In genomic region chr2:1639086-1639858, GRCh38 we compare ENCODE assay signal across 30 cellular contexts.
"Had no signal": no experiment of that assay in that cellular context is flagged by ENCODE, and none has a peak within 500 bp of the region (broad histone marks: within the 10 kb centered on the region; RNA-seq: fewer than 3 reads in every experiment).

No MANE protein-coding gene starts in this region.

- H3K27me3 ChIP-seq: right lobe of liver, suprapubic skin, tibial artery, upper lobe of right lung had no signal

- H3K27me3 Mint-ChIP-seq: activated CD4-positive, alpha-beta memory T cell treated with anti-CD3 and anti-CD28 coated beads, Interleukin-2, amount 10 ng/mL, durations not matched to agents 7 days and 5 days; activated CD4-positive, alpha-beta T cell treated with anti-CD3 and anti-CD28 coated beads, Interleukin-2, amount 10 ng/mL, durations not matched to agents 7 days and 5 days; activated T-cell treated with anti-CD3 and anti-CD28 coated beads, Interleukin-2, amount 50 U/mL, for 24 hours; dendritic cell treated with granulocyte-macrophage colony-stimulating factor and Interleukin-4, amounts not matched to agents 40 ng/mL and 50 ng/mL, for 4 days had no signal

- DNase-seq: activated CD4-positive, alpha-beta memory T cell treated with anti-CD3 and anti-CD28 coated beads, Interleukin-2, amount 10 ng/mL, durations not matched to agents 7 days and 5 days; activated CD4-positive, alpha-beta T cell treated with anti-CD3 and anti-CD28 coated beads, Interleukin-2, amount 10 ng/mL, durations not matched to agents 7 days and 5 days; activated CD4-positive, CD25-positive, alpha-beta regulatory T cell treated with anti-CD3 and anti-CD28 coated beads, Interleukin-2, amount 50 U/mL, for 72 hours; activated CD8-positive, alpha-beta memory T cell treated with anti-CD3 and anti-CD28 coated beads, Interleukin-2, amount 50 U/mL, for 48 hours; activated gamma-delta T cell treated with Interleukin-2 at 50 U/mL for 16 hours; activated naive CD4-positive, alpha-beta T cell treated with anti-CD3 and anti-CD28 coated beads, Interleukin-2, amount 50 U/mL, for 16 hours; activated T-cell treated with anti-CD3 and anti-CD28 coated beads, Interleukin-2, amount 50 U/mL, for 24 hours; amygdala; central memory CD4-positive, alpha-beta T cell; esophagus squamous epithelium; foreskin melanocyte; heart right ventricle; left ventricle myocardium inferior; mammary epithelial cell; naive thymus-derived CD8-positive, alpha-beta T cell; right lobe of liver; small intestine; stimulated activated CD4-positive, alpha-beta T cell treated with anti-CD3 and anti-CD28 coated beads, Interleukin-1b, Interleukin-23, amount 100 ng/mL, for 48 hours; stimulated activated CD4-positive, alpha-beta T cell treated with anti-CD3 and anti-CD28 coated beads, Interleukin-4, amount 100 ng/mL, for 4 hours; stimulated activated CD8-positive, alpha-beta memory T cell treated with anti-CD3 and anti-CD28 coated beads, Interleukin-4, amount 100 ng/mL, for 48 hours; stimulated activated naive CD4-positive, alpha-beta T cell; T-helper 17 cell; tibial artery; upper lobe of right lung had no signal

- H3K9me3 ChIP-seq: esophagus squamous epithelium, heart right ventricle, left ventricle myocardium inferior, right lobe of liver, suprapubic skin, tibial artery, upper lobe of right lung had no signal

- ATAC-seq: activated T-helper 17 cell treated with anti-CD3 and anti-CD28 coated beads, Interleukin-2, amount 50 U/mL, for 72 hours; heart right ventricle; naive thymus-derived CD8-positive, alpha-beta T cell; right lobe of liver; T-helper 17 cell; upper lobe of right lung had no signal

- H3K36me3 ChIP-seq: right lobe of liver had no signal

- H3K4me1 ChIP-seq: esophagus squamous epithelium, right lobe of liver, suprapubic skin had no signal

- H3K27ac ChIP-seq: epithelial cell of prostate, esophagus squamous epithelium, heart right ventricle, left ventricle myocardium inferior, right lobe of liver, suprapubic skin, tibial artery, upper lobe of right lung had no signal

- H3K4me1 Mint-ChIP-seq: activated CD4-positive, alpha-beta memory T cell treated with anti-CD3 and anti-CD28 coated beads, Interleukin-2, amount 10 ng/mL, durations not matched to agents 7 days and 5 days; activated CD4-positive, alpha-beta T cell treated with anti-CD3 and anti-CD28 coated beads, Interleukin-2, amount 10 ng/mL, durations not matched to agents 7 days and 5 days; activated T-helper 17 cell treated with anti-CD3 and anti-CD28 coated beads, Interleukin-2, amount 50 U/mL, for 72 hours; naive thymus-derived CD8-positive, alpha-beta T cell; T-helper 17 cell had no signal

- H3K4me3 ChIP-seq: esophagus squamous epithelium, heart right ventricle, left ventricle myocardium inferior, right lobe of liver, suprapubic skin, tibial artery, upper lobe of right lung had no signal

- H3K27ac Mint-ChIP-seq: activated CD4-positive, alpha-beta memory T cell treated with anti-CD3 and anti-CD28 coated beads, Interleukin-2, amount 10 ng/mL, durations not matched to agents 7 days and 5 days; activated CD4-positive, alpha-beta T cell treated with anti-CD3 and anti-CD28 coated beads, Interleukin-2, amount 10 ng/mL, durations not matched to agents 7 days and 5 days; activated T-cell treated with anti-CD3 and anti-CD28 coated beads, Interleukin-2, amount 50 U/mL, for 24 hours; activated T-helper 17 cell treated with anti-CD3 and anti-CD28 coated beads, Interleukin-2, amount 50 U/mL, for 72 hours; dendritic cell treated with granulocyte-macrophage colony-stimulating factor and Interleukin-4, amounts not matched to agents 40 ng/mL and 50 ng/mL, for 4 days; mesothelial cell of epicardium; naive thymus-derived CD8-positive, alpha-beta T cell; T-helper 17 cell had no signal

- H3K4me3 Mint-ChIP-seq: activated CD4-positive, alpha-beta memory T cell treated with anti-CD3 and anti-CD28 coated beads, Interleukin-2, amount 10 ng/mL, durations not matched to agents 7 days and 5 days; activated CD4-positive, alpha-beta T cell treated with anti-CD3 and anti-CD28 coated beads, Interleukin-2, amount 10 ng/mL, durations not matched to agents 7 days and 5 days; activated T-cell treated with anti-CD3 and anti-CD28 coated beads, Interleukin-2, amount 50 U/mL, for 24 hours; activated T-helper 17 cell treated with anti-CD3 and anti-CD28 coated beads, Interleukin-2, amount 50 U/mL, for 72 hours; dendritic cell treated with granulocyte-macrophage colony-stimulating factor and Interleukin-4, amounts not matched to agents 40 ng/mL and 50 ng/mL, for 4 days; mesothelial cell of epicardium; naive thymus-derived CD8-positive, alpha-beta T cell; neural crest cell; T-helper 17 cell had no signal

- H3K36me3 Mint-ChIP-seq: naive thymus-derived CD8-positive, alpha-beta T cell had no signal

- H3K9me3 Mint-ChIP-seq: activated CD4-positive, alpha-beta memory T cell treated with anti-CD3 and anti-CD28 coated beads, Interleukin-2, amount 10 ng/mL, durations not matched to agents 7 days and 5 days; activated CD4-positive, alpha-beta T cell treated with anti-CD3 and anti-CD28 coated beads, Interleukin-2, amount 10 ng/mL, durations not matched to agents 7 days and 5 days; activated T-cell treated with anti-CD3 and anti-CD28 coated beads, Interleukin-2, amount 50 U/mL, for 24 hours; activated T-helper 17 cell treated with anti-CD3 and anti-CD28 coated beads, Interleukin-2, amount 50 U/mL, for 72 hours; dendritic cell treated with granulocyte-macrophage colony-stimulating factor and Interleukin-4, amounts not matched to agents 40 ng/mL and 50 ng/mL, for 4 days; mesothelial cell of epicardium; naive thymus-derived CD8-positive, alpha-beta T cell; neural crest cell had no signal
